ENCODE assay signal across 18 cellular contexts in the genomic region with DNA sequence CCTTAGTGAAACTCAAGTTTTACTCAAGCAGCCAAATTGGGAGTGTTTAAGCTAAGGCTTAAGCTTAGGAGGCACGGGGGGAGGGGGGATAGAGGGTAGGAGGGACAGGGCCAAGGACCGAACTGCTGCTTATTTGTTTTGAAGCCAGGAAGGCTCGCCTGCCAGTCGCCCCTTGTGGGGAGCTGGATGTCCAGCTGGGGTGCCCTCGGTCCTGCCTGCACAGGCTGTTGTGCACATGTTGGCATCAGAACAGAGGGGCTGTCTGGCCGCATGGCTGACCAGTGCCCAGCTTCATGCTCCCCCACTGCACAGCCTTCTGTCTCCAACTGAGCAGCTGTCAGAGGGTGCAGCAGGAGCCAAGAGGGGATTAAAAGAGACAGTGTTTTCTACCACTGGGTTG. TPM values are rescaled to one million over a fixed set of nuclear protein-coding genes. Genes with fewer than 3 reads are reported as not detected.
DNase-seq lines count a peak whose midpoint lies in the region; FAIRE-seq and TF ChIP-seq lines count a peak whose summit lies in the region.
"Had no signal": no experiment of that assay in that cellular context is flagged by ENCODE, and none has a peak within 500 bp of the region (broad histone marks: within the 10 kb centered on the region; RNA-seq: fewer than 3 reads in every experiment).

No MANE protein-coding gene starts in this region.

- H4K20me1 ChIP-seq in neural progenitor cell (ENCODE audit: low read depth): peaks cover 28% of the 10 kb centered on the region

- TF ChIP-seq CTCF in glutamatergic neuron (IDR thresholded peaks at IDR 0.05; ENCODE audit: partially characterized antibody, unreplicated experiment) (no peak), neural progenitor cell (IDR thresholded peaks at IDR 0.05) (no peak)

- H3K4me2 ChIP-seq in neural progenitor cell: peak overlapping the region; percentile 33
- H3K4me2 ChIP-seq: smooth muscle cell had no signal

- H3K9me3 ChIP-seq in neural progenitor cell (ENCODE audit: low read depth): no peaks in the 10 kb centered on the region
- H3K9me3 ChIP-seq: testis had no signal

- H3K4me3 ChIP-seq in neural progenitor cell: peak overlapping the region; percentile 18
- H3K4me3 ChIP-seq: dorsolateral prefrontal cortex, smooth muscle cell, testis had no signal

- H3K27ac Mint-ChIP-seq in glutamatergic neuron (ENCODE audit: unreplicated experiment): peak overlapping the region; percentile 93
- peak overlapping the region; percentile 96 for H3K27ac Mint-ChIP-seq in neural progenitor cell
- H3K27ac Mint-ChIP-seq: activated CD4-positive, alpha-beta memory T cell treated with anti-CD3 and anti-CD28 coated beads for 36 hours; activated T-helper 17 cell treated with anti-CD3 and anti-CD28 coated beads, Interleukin-2, amount 50 U/mL, for 72 hours; naive thymus-derived CD4-positive, alpha-beta T cell had no signal

- peaks cover 51% of the 10 kb centered on the region for H3F3A ChIP-seq in neural progenitor cell (ENCODE audit: low read depth)

- DNase-seq in Ammon's horn (ENCODE audit: low spot score) (peak; percentile 80), NCI-H446 treated with DMSO at 0.1 percent for 48 hours (lab: John Stamatoyannopoulos, UW) (peak; percentile 99), glutamatergic neuron (peak; percentile 34), neural progenitor cell (ENCODE audit: low spot score) (peak; percentile 72), GM19240 (ENCODE audit: insufficient read length, low spot score) (no peak), epidermal melanocyte (ENCODE audit: insufficient read length, low spot score) (no peak), HTR-8/SVneo (ENCODE audit: insufficient read length, low spot score) (no peak)
- no peak for DNase-seq in stimulated activated CD4-positive, alpha-beta T cell treated with anti-CD3 and anti-CD28 coated beads, Interleukin-2, amount 100 ng/mL, for 48 hours
- DNase-seq: activated CD4-positive, alpha-beta memory T cell treated with anti-CD3 and anti-CD28 coated beads for 36 hours; aorta; Calu3; naive thymus-derived CD4-positive, alpha-beta T cell; NCI-H774; T1000; testis had no signal

- peaks cover 7% of the 10 kb centered on the region for H3K9me3 Mint-ChIP-seq in glutamatergic neuron (ENCODE audit: unreplicated experiment)
- no peaks in the 10 kb centered on the region for H3K9me3 Mint-ChIP-seq in neural progenitor cell
- H3K9me3 Mint-ChIP-seq: activated CD4-positive, alpha-beta memory T cell treated with anti-CD3 and anti-CD28 coated beads for 36 hours; activated T-helper 17 cell treated with anti-CD3 and anti-CD28 coated beads, Interleukin-2, amount 50 U/mL, for 72 hours; naive thymus-derived CD4-positive, alpha-beta T cell had no signal

- H3K27ac ChIP-seq in neural progenitor cell: peak overlapping the region; percentile 97

- no peak overlapping the region for H2AFZ ChIP-seq in neural progenitor cell (replicated peaks)

- no peak for FAIRE-seq in HTR-8/SVneo (lab: Jason Lieb, UNC)

- H3K27me3 Mint-ChIP-seq in glutamatergic neuron (ENCODE audit: unreplicated experiment) (peaks cover 4% of the 10 kb centered on the region), neural progenitor cell (ENCODE audit: insufficient read depth, low read depth) (peaks cover 11% of the 10 kb centered on the region)

- peaks cover 70% of the 10 kb centered on the region for H3K4me1 ChIP-seq in neural progenitor cell

- H3K4me1 Mint-ChIP-seq in glutamatergic neuron (ENCODE audit: low read depth, unreplicated experiment) (peaks cover 44% of the 10 kb centered on the region), neural progenitor cell (peaks cover 92% of the 10 kb centered on the region)
- H3K4me1 Mint-ChIP-seq: activated T-helper 17 cell treated with anti-CD3 and anti-CD28 coated beads, Interleukin-2, amount 50 U/mL, for 72 hours had no signal

- no peaks in the 10 kb centered on the region for H3K27me3 ChIP-seq in neural progenitor cell
- H3K27me3 ChIP-seq: dorsolateral prefrontal cortex, testis had no signal

- no peak overlapping the region for H3K9ac ChIP-seq in neural progenitor cell

- H3K4me3 Mint-ChIP-seq in glutamatergic neuron (ENCODE audit: unreplicated experiment) (peak overlapping the region; percentile 27), neural progenitor cell (no peak overlapping the region)
- H3K4me3 Mint-ChIP-seq: activated CD4-positive, alpha-beta memory T cell treated with anti-CD3 and anti-CD28 coated beads for 36 hours; activated T-helper 17 cell treated with anti-CD3 and anti-CD28 coated beads, Interleukin-2, amount 50 U/mL, for 72 hours; naive thymus-derived CD4-positive, alpha-beta T cell had no signal

- no peaks in the 10 kb centered on the region for H3K79me2 ChIP-seq in neural progenitor cell (ENCODE audit: low read depth)

- peaks cover 3% of the 10 kb centered on the region for H3K36me3 ChIP-seq in neural progenitor cell

- H3K36me3 Mint-ChIP-seq in glutamatergic neuron (ENCODE audit: unreplicated experiment) (peaks cover 6% of the 10 kb centered on the region), neural progenitor cell (peaks cover 69% of the 10 kb centered on the region)
- H3K36me3 Mint-ChIP-seq: activated CD4-positive, alpha-beta memory T cell treated with anti-CD3 and anti-CD28 coated beads for 36 hours; naive thymus-derived CD4-positive, alpha-beta T cell had no signal

RNA-seq across cellular contexts. Expression of a gene that starts 53.4 kb away (rescaled TPM):
- total RNA-seq in glutamatergic neuron (ENCODE audit: unreplicated experiment) (32.9 TPM), neural progenitor cell (ENCODE audit: low replicate concordance) (35.2 and 57.3 TPM in 2 replicates)
- total RNA-seq: activated CD4-positive, alpha-beta memory T cell treated with anti-CD3 and anti-CD28 coated beads for 36 hours had no signal

Comparison
In these comparisons a context has a peak if more than half of its experiments do, and no peak if none do; other contexts are left out.
1. DNase-seq: peak in Ammon's horn (single experiment), NCI-H446 treated with DMSO at 0.1 percent for 48 hours (single experiment), glutamatergic neuron (single experiment) and neural progenitor cell (single experiment); none in stimulated activated CD4-positive, alpha-beta T cell treated with anti-CD3 and anti-CD28 coated beads, Interleukin-2, amount 100 ng/mL, for 48 hours (0 of 2), GM19240 (single experiment), epidermal melanocyte (single experiment) and HTR-8/SVneo (single experiment).